Comparison of ENCODE assay signal across 1 cellular context in genomic region chr1:248873409-248873992, GRCh38.
TF ChIP-seq lines count a peak whose summit lies in the region.

No MANE protein-coding gene starts in this region.

TF ChIP-seq in GM23338, 12 proteins besides CTCF, POLR2A, EP300 and RAD21 (continued from another document):
- TF ChIP-seq ZNF462 (CRISPR knock-in tag; IDR thresholded peaks at IDR 0.05) (no peak), CREB1 (CRISPR knock-in tag; IDR thresholded peaks at IDR 0.05; ENCODE audit: low read depth) (peak; percentile 88), ZNF331 (CRISPR knock-in tag; IDR thresholded peaks at IDR 0.05; ENCODE audit: low read depth) (no peak), JUNB (IDR thresholded peaks at IDR 0.05; ENCODE audit: unreplicated experiment) (no peak), NANOG (IDR thresholded peaks at IDR 0.05; ENCODE audit: borderline replicate concordance) (no peak)
- TF ChIP-seq, protein P1, sequence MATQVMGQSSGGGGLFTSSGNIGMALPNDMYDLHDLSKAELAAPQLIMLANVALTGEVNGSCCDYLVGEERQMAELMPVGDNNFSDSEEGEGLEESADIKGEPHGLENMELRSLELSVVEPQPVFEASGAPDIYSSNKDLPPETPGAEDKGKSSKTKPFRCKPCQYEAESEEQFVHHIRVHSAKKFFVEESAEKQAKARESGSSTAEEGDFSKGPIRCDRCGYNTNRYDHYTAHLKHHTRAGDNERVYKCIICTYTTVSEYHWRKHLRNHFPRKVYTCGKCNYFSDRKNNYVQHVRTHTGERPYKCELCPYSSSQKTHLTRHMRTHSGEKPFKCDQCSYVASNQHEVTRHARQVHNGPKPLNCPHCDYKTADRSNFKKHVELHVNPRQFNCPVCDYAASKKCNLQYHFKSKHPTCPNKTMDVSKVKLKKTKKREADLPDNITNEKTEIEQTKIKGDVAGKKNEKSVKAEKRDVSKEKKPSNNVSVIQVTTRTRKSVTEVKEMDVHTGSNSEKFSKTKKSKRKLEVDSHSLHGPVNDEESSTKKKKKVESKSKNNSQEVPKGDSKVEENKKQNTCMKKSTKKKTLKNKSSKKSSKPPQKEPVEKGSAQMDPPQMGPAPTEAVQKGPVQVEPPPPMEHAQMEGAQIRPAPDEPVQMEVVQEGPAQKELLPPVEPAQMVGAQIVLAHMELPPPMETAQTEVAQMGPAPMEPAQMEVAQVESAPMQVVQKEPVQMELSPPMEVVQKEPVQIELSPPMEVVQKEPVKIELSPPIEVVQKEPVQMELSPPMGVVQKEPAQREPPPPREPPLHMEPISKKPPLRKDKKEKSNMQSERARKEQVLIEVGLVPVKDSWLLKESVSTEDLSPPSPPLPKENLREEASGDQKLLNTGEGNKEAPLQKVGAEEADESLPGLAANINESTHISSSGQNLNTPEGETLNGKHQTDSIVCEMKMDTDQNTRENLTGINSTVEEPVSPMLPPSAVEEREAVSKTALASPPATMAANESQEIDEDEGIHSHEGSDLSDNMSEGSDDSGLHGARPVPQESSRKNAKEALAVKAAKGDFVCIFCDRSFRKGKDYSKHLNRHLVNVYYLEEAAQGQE (IDR thresholded peaks at IDR 0.05; ENCODE audit: unreplicated experiment) = no peak
